23 cellular contexts compared by ENCODE assay signal in the genomic region with DNA sequence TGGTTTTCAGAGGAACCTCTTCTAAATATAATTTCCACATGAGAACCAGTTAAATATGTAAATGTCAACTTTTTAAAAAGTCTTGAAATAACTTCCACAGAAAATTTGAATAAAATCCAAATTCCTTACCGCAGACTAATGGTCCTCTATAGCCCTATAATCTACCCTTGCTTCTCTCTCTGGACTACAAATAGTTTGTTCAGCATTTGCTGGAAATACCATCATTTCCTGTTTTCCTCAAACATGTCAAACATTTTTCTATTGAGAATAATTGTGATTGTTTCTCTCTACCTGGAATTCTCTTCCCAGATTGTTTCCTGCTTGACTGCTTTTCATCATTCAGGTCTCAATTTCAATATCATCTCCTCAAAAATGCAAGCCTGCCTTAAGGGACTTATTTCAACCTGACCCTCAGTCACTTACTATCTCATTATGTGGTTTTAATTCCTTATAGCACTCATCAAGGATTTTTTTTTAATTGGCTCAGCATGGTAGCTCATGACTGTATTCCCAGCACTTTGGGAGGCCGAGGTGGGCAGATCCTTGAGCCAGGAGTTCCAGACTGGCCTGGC.
DNase-seq lines count a peak whose midpoint lies in the region; ATAC-seq, FAIRE-seq and TF ChIP-seq lines count a peak whose summit lies in the region.
"Had no signal": no experiment of that assay in that cellular context is flagged by ENCODE, and none has a peak within 500 bp of the region (broad histone marks: within the 10 kb centered on the region; RNA-seq: fewer than 3 reads in every experiment).

No MANE protein-coding gene starts in this region.

- TF ChIP-seq EP300 in suprapubic skin (IDR thresholded peaks at IDR 0.05), result no peak

- no peaks in the 10 kb centered on the region for H3K27me3 ChIP-seq in RWPE2 (ENCODE audit: insufficient read depth, poor library complexity, severe bottlenecking)
- no peaks in the 10 kb centered on the region for H3K27me3 ChIP-seq in osteoblast (ENCODE audit: insufficient read depth, low read length)
- no peaks in the 10 kb centered on the region for H3K27me3 ChIP-seq in suprapubic skin

- DNase-seq in G401 (ENCODE audit: low spot score), result peak; percentile 16
- DNase-seq in RWPE2 (ENCODE audit: low spot score), result no peak
- DNase-seq in dermis blood vessel endothelial cell, result peak; percentile 3
- no peak for DNase-seq in osteoblast (ENCODE audit: insufficient read length, low spot score, missing footprints)
- no peak for DNase-seq in suprapubic skin (ENCODE audit: low spot score in 2 of 2)
- no peak for DNase-seq in D721Med (ENCODE audit: insufficient read length, low spot score)
- DNase-seq: activated CD4-positive, alpha-beta T cell treated with anti-CD3 and anti-CD28 coated beads, Interleukin-2, amount 10 ng/mL, durations not matched to agents 7 days and 5 days; CD4-positive, alpha-beta T cell; DMS79; foreskin melanocyte; hippocampal formation; MM.1S; NCI-H1436 treated with DMSO at 0.1 percent for 48 hours; SK-N-SH; stimulated activated CD4-positive, alpha-beta T cell treated with anti-CD3 and anti-CD28 coated beads, Interleukin-1b, Interleukin-23, amount 100 ng/mL, for 48 hours; substantia nigra had no signal

- H2AFZ ChIP-seq in osteoblast (ENCODE audit: low read length), result no peak overlapping the region

- 77% methylated on average over 2 of the region's 2 CpGs for WGBS in suprapubic skin

- H3K27ac ChIP-seq in RWPE2 (ENCODE audit: poor library complexity, severe bottlenecking), result peak overlapping the region; percentile 48
- peak overlapping the region; percentile 20 for H3K27ac ChIP-seq in osteoblast (ENCODE audit: low read depth, low read length)
- H3K27ac ChIP-seq in suprapubic skin, result no peak overlapping the region
- H3K27ac ChIP-seq: skin epidermis, VCaP had no signal

- no peak for ATAC-seq in RWPE2 (ENCODE audit: low read depth)
- no peak for ATAC-seq in HG02870 (IDR thresholded peaks at IDR 0.05; ENCODE audit: unreplicated experiment)
- no peak for ATAC-seq in HG03565 (IDR thresholded peaks at IDR 0.05; ENCODE audit: unreplicated experiment)
- ATAC-seq: activated naive CD4-positive, alpha-beta T cell treated with anti-CD3 and anti-CD28 coated beads, Interleukin-2, amount 50 U/mL, for 72 hours had no signal

- in situ Hi-C loops in G401 (cut with HindIII; ENCODE audit: low sequenced_read_pairs), result no loop called here

- H3K4me1 ChIP-seq in RWPE2 (ENCODE audit: insufficient read depth, poor library complexity, severe bottlenecking), result peaks cover 29% of the 10 kb centered on the region
- peaks cover 24% of the 10 kb centered on the region for H3K4me1 ChIP-seq in osteoblast (ENCODE audit: insufficient read depth, low read length)
- H3K4me1 ChIP-seq in suprapubic skin, result peaks cover 7% of the 10 kb centered on the region

- H3K4me3 ChIP-seq in RWPE2 (ENCODE audit: severe bottlenecking) (no peak overlapping the region), osteoblast (ENCODE audit: insufficient read depth, low read length) (no peak overlapping the region), suprapubic skin (no peak overlapping the region)
- H3K4me3 ChIP-seq: skin epidermis had no signal

- no peaks in the 10 kb centered on the region for H3K79me2 ChIP-seq in osteoblast (ENCODE audit: insufficient read depth, low read length)

- no peak for TF ChIP-seq CTCF in RWPE2 (IDR thresholded peaks at IDR 0.05; ENCODE audit: poor library complexity, severe bottlenecking)
- TF ChIP-seq CTCF in osteoblast (IDR thresholded peaks at IDR 0.05; ENCODE audit: extremely low read depth, low read depth, low read length), result no peak
- TF ChIP-seq CTCF in suprapubic skin (IDR thresholded peaks at IDR 0.05), result no peak
- no peak for TF ChIP-seq CTCF in D721Med (IDR thresholded peaks at IDR 0.05; ENCODE audit: insufficient read depth, missing control alignments)

- FAIRE-seq in D721Med (lab: Jason Lieb, UNC), result no peak
- FAIRE-seq: GM19239, urothelium cell line had no signal

- H3K36me3 ChIP-seq in RWPE2 (ENCODE audit: low read depth) (no peaks in the 10 kb centered on the region), osteoblast (ENCODE audit: insufficient read depth, low read length) (no peaks in the 10 kb centered on the region), suprapubic skin (no peaks in the 10 kb centered on the region)

- H3K9me3 ChIP-seq in RWPE2 (ENCODE audit: severe bottlenecking) (no peaks in the 10 kb centered on the region), osteoblast (ENCODE audit: low read depth, low read length) (no peaks in the 10 kb centered on the region), suprapubic skin (no peaks in the 10 kb centered on the region)
- H3K9me3 ChIP-seq: SK-N-SH had no signal

- no peaks in the 10 kb centered on the region for H4K20me1 ChIP-seq in osteoblast (ENCODE audit: insufficient read depth, low read length)

- TF ChIP-seq POLR2A in suprapubic skin (IDR thresholded peaks at IDR 0.05), result no peak

- H3K4me2 ChIP-seq in osteoblast (ENCODE audit: insufficient read depth, low read length), result no peak overlapping the region
- H3K4me2 ChIP-seq: SK-N-SH had no signal

Comparison
In these comparisons a context has a peak if more than half of its experiments do, and no peak if none do; other contexts are left out.
1. DNase-seq: peak in G401 (single experiment) and dermis blood vessel endothelial cell (single experiment); none in RWPE2 (single experiment), osteoblast (single experiment), suprapubic skin (0 of 2) and D721Med (single experiment).